ENCODE assay signal across 1 cellular context in genomic region chr11:122294041-122294440, GRCh38.
TF ChIP-seq lines count a peak whose summit lies in the region.

No MANE protein-coding gene starts in this region.

TF ChIP-seq in SK-N-SH, 30 proteins besides CTCF, POLR2A, EP300 and RAD21 (continued from another document):
- TF ChIP-seq GATA2 (CRISPR knock-in tag; IDR thresholded peaks at IDR 0.05) (no peak), FOXJ3 (CRISPR knock-in tag; IDR thresholded peaks at IDR 0.05) (no peak), TAF1 (IDR thresholded peaks at IDR 0.05; ENCODE audit: borderline replicate concordance, low read depth, low read length) (no peak), RCOR1 (IDR thresholded peaks at IDR 0.05; ENCODE audit: low read length) (no peak), NRF1 (IDR thresholded peaks at IDR 0.05; ENCODE audit: low read depth, low read length) (no peak), REST (IDR thresholded peaks at IDR 0.05; ENCODE audit: low read depth, low read length) (no peak), USF2 (IDR thresholded peaks at IDR 0.05; ENCODE audit: borderline replicate concordance, low read depth, low read length) (no peak), RXRA (IDR thresholded peaks at IDR 0.05; ENCODE audit: borderline replicate concordance, low read depth) (no peak), MXI1 (IDR thresholded peaks at IDR 0.05; ENCODE audit: low read depth, low read length) (no peak), FOSL2 (IDR thresholded peaks at IDR 0.05; ENCODE audit: borderline replicate concordance, low read depth) (no peak), NFIC (IDR thresholded peaks at IDR 0.05; ENCODE audit: borderline replicate concordance) (no peak), YY1 (IDR thresholded peaks at IDR 0.05; ENCODE audit: low read depth) (no peak), ELF1 (IDR thresholded peaks at IDR 0.05) (no peak), GABPA (IDR thresholded peaks at IDR 0.05; ENCODE audit: low read depth) (no peak)
